ENCODE assay signal across 8 cellular contexts in the genomic region with DNA sequence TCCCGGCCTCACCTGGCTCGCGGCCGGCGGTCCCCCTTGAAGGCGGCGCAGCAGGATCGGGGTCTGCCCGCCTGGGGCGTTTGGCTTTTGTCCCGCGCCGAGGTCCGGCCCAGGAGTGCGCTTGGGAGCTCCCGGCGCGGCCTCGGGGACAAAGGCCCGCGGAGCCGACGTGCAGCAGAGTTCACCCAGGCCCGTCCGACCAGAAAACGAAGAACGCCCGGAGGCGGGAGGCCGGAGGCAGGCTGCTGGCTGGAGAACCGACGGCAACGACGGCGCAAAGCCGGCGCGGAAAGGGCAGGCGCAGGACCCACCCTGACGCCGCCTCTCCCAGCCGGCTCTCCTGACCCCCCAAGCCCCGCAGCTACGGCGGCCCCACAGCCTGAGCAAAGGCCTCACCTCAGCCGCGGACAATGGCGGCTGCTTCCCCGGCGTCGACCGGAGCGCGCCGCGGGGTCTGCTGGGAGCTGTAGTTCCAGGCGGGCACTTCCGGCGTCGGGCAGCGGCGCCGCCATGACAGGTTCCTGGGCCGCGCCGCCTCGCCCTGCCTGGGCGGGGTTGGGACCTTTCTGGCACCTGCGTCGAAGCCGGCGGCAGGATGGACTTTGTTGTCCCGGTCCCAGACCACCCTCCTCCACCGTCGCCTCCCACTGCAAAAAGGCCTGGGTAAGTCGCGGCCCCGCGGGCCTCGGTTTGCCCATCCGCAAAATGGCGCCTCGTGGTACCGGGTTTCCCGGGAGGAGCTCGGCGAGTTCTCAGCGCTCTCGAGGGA. TPM values are rescaled to one million over a fixed set of nuclear protein-coding genes. Genes with fewer than 3 reads are reported as not detected.
DNase-seq lines count a peak whose midpoint lies in the region; ATAC-seq and FAIRE-seq lines count a peak whose summit lies in the region.

A gene (minus strand): TSS at position 437 of the 769 bp plus-strand sequence. CDS start 1,501 bp downstream, outside the sequence.

- peak; percentile 85 for DNase-seq in GM18507 (ENCODE audit: extremely low spot score, insufficient read length, low read depth)
- DNase-seq in NCI-H2107 (lab: John Stamatoyannopoulos, UW): peak; percentile 49
- peak; percentile 51 to 77 (median 68) for DNase-seq in activated CD4-positive, CD25-positive, alpha-beta regulatory T cell (lab: John Stamatoyannopoulos, UW)
- peak; percentile 82 for DNase-seq in central memory CD4-positive, alpha-beta T cell
- DNase-seq in islet precursor cell: peak; percentile 88
- DNase-seq in stimulated activated CD4-positive, alpha-beta T cell treated with anti-CD3 and anti-CD28 coated beads, Interleukin-12 subunit alpha, Interleukin-12 subunit beta, amount 100 ng/mL, for 24 hours (ENCODE audit: low read depth in 2 of 2): peak; percentile 68 to 74
- DNase-seq in HT-29 (ENCODE audit: low spot score): no peak

- ATAC-seq in HG02970 (IDR thresholded peaks at IDR 0.05; ENCODE audit: low FRiP score, unreplicated experiment): peak; percentile 92

- peak; percentile 77 for FAIRE-seq in GM18507 (lab: Jason Lieb, UNC)

RNA-seq across cellular contexts. Expression of the gene that starts here (rescaled TPM):
- total RNA-seq in HT-29 (2014; rRNA removed; shearing (Covaris generic)): not detected in 2 replicates
